8 cellular contexts compared by ENCODE assay signal in genomic region chr20:34301587-34302311, GRCh38. TPM values are rescaled to one million over a fixed set of nuclear protein-coding genes. Genes with fewer than 3 reads are reported as not detected.
DNase-seq lines count a peak whose midpoint lies in the region; ATAC-seq and TF ChIP-seq lines count a peak whose summit lies in the region.

No MANE protein-coding gene starts in this region.

- H3K27ac Mint-ChIP-seq in brain (peak overlapping the region; percentile 90 to 96 (median 96)), progenitor cell of endocrine pancreas (no peak overlapping the region)

- CTCF ChIA-PET in AG04450 (lab: Charles Lee), result interaction anchor here (0.6 to 5.4 kb wide), 5 partner anchors 11 to 215 kb away, joined by 3 to 30 read pairs (median 5); partner anchors contain the start of gene DYNLRB1

- intact Hi-C loops in mucosa of descending colon (cut with DNase I, micrococcal nuclease), result no loop called here

- H3K27ac ChIP-seq in AG04450 (ENCODE audit: low read depth, low read length), result no peak overlapping the region
- peak overlapping the region; percentile 95; the same call in 1 of the 2 replicates for H3K27ac ChIP-seq in HUES6 (ENCODE audit: low read depth, low read length)

- no peaks in the 10 kb centered on the region for H3K9me3 Mint-ChIP-seq in brain
- no peaks in the 10 kb centered on the region for H3K9me3 Mint-ChIP-seq in progenitor cell of endocrine pancreas (ENCODE audit: low read depth)

- no peak overlapping the region for H3K4me3 Mint-ChIP-seq in brain
- H3K4me3 Mint-ChIP-seq in progenitor cell of endocrine pancreas (ENCODE audit: low read depth), result no peak overlapping the region

- peak overlapping the region; percentile 99 for H3K9ac ChIP-seq in HUES6 (ENCODE audit: low read length)

- H3K27me3 ChIP-seq in AG04450 (ENCODE audit: control insufficient read depth, insufficient read depth, low read length), result no peaks in the 10 kb centered on the region
- H3K27me3 ChIP-seq in HUES6 (ENCODE audit: control insufficient read depth, insufficient read depth, low read length), result no peaks in the 10 kb centered on the region

- POLR2A ChIA-PET in AG04450 (lab: Yijun Ruan, JAX), result no interaction called here

- H3K9me3 ChIP-seq in AG04450 (ENCODE audit: control insufficient read depth, insufficient read depth, low read length), result no peaks in the 10 kb centered on the region
- no peaks in the 10 kb centered on the region for H3K9me3 ChIP-seq in HUES6 (ENCODE audit: control insufficient read depth, insufficient read depth, low read depth, low read length)
- no peaks in the 10 kb centered on the region for H3K9me3 ChIP-seq in mucosa of descending colon

- no peak for ATAC-seq in mucosa of descending colon
- no peak for ATAC-seq in GM21447 (IDR thresholded peaks at IDR 0.05; ENCODE audit: unreplicated experiment)

- H3K36me3 Mint-ChIP-seq in brain (no peaks in the 10 kb centered on the region), progenitor cell of endocrine pancreas (ENCODE audit: insufficient read depth) (peaks cover 2% of the 10 kb centered on the region)

- TF ChIP-seq CTCF in AG04450 (IDR thresholded peaks at IDR 0.05; ENCODE audit: low read depth, low read length) (no peak), brain (conservative IDR thresholded peaks at IDR 0.05) (no peak), mucosa of descending colon (IDR thresholded peaks at IDR 0.05) (no peak), progenitor cell of endocrine pancreas (IDR thresholded peaks at IDR 0.05; ENCODE audit: unreplicated experiment) (no peak)

- H3K4me3 ChIP-seq in AG04450 (ENCODE audit: low read depth, low read length), result peak overlapping the region; percentile 74
- H3K4me3 ChIP-seq in HUES6 (ENCODE audit: low read depth, low read length), result peak overlapping the region; percentile 75
- H3K4me3 ChIP-seq in mucosa of descending colon, result no peak overlapping the region

- H3K4me1 Mint-ChIP-seq in brain, result no peaks in the 10 kb centered on the region
- H3K4me1 Mint-ChIP-seq in progenitor cell of endocrine pancreas (ENCODE audit: low read depth), result peaks cover 7% of the 10 kb centered on the region

- peaks cover 18% of the 10 kb centered on the region for H3K4me1 ChIP-seq in HUES6 (ENCODE audit: control insufficient read depth, insufficient read depth, low read length)
- H3K4me1 ChIP-seq in mucosa of descending colon (ENCODE audit: low read depth), result peaks cover 27% of the 10 kb centered on the region

- no peaks in the 10 kb centered on the region for H3K27me3 Mint-ChIP-seq in brain
- H3K27me3 Mint-ChIP-seq in progenitor cell of endocrine pancreas, result no peaks in the 10 kb centered on the region

- DNase-seq in AG04450 (ENCODE audit: low read depth, low spot score) (no peak), mucosa of descending colon (peak; percentile 22 to 48 (median 42)), SKM-1 (lab: John Stamatoyannopoulos, UW; ENCODE audit: unreplicated experiment) (no peak), NCI-H345 (lab: John Stamatoyannopoulos, UW) (no peak), progenitor cell of endocrine pancreas (ENCODE audit: low spot score, unreplicated experiment) (no peak)

- H3K36me3 ChIP-seq in HUES6 (ENCODE audit: control insufficient read depth, insufficient read depth, low read length) (peaks cover 21% of the 10 kb centered on the region), mucosa of descending colon (ENCODE audit: low read depth) (no peaks in the 10 kb centered on the region)

RNA-seq across cellular contexts. Expression of gene AHCY, which starts 1.4 kb away (rescaled TPM):
- polyA plus RNA-seq in AG04450 (2011; rRNA removed) (101 and 121 TPM in 2 replicates), brain (ENCODE audit: insufficient read depth, low read depth, low replicate concordance) (215 TPM)
- polyA minus RNA-seq in AG04450 (2011; rRNA and poly(A)+ RNA removed), result 143 and 202 TPM in 2 replicates
- total RNA-seq in mucosa of descending colon (10 to 100 TPM; 71.5 to 98.6 (median 74.3) TPM), progenitor cell of endocrine pancreas (328 and 329 TPM in 2 replicates)

Comparison
In these comparisons a context has a peak if more than half of its experiments do, and no peak if none do; other contexts are left out.
1. DNase-seq: peak in mucosa of descending colon (3 of 3); none in AG04450 (single experiment), SKM-1 (single experiment), NCI-H345 (single experiment) and progenitor cell of endocrine pancreas (single experiment).